ENCODE assay signal across 8 cellular contexts in genomic region chr7:75639071-75639892, GRCh38.
DNase-seq lines count a peak whose midpoint lies in the region; ATAC-seq and TF ChIP-seq lines count a peak whose summit lies in the region.

No MANE protein-coding gene starts in this region.

- intact Hi-C loops in Panc1 (cut with micrococcal nuclease; ENCODE audit: unreplicated experiment): no loop called here
- intact Hi-C loops in left ventricle myocardium inferior (cut with micrococcal nuclease): no loop called here

- H3K9me3 ChIP-seq in Panc1 (ENCODE audit: control insufficient read depth, insufficient read depth, low read depth, low read length): no peaks in the 10 kb centered on the region
- peaks cover 7% of the 10 kb centered on the region for H3K9me3 ChIP-seq in left ventricle myocardium inferior (replicated peaks)
- no peaks in the 10 kb centered on the region for H3K9me3 ChIP-seq in parathyroid adenoma (ENCODE audit: control insufficient read depth, low read length)

- peak overlapping the region; percentile 68 for H3K27ac Mint-ChIP-seq in activated naive CD8-positive, alpha-beta T cell treated with anti-CD3 and anti-CD28 coated beads, Interleukin-2, amount 50 U/mL, for 24 hours

- TF ChIP-seq CTCF in GM13977 (IDR thresholded peaks at IDR 0.05; ENCODE audit: extremely low read depth, insufficient read depth, missing control alignments) (no peak), Panc1 (IDR thresholded peaks at IDR 0.05) (no peak), left ventricle myocardium inferior (IDR thresholded peaks at IDR 0.05; ENCODE audit: borderline replicate concordance) (no peak), parathyroid adenoma (IDR thresholded peaks at IDR 0.05) (no peak)

- peak overlapping the region; percentile 86 for H3K4me2 ChIP-seq in parathyroid adenoma (ENCODE audit: low read length)

- peak overlapping the region; percentile 76 for H3K4me3 Mint-ChIP-seq in activated naive CD8-positive, alpha-beta T cell treated with anti-CD3 and anti-CD28 coated beads, Interleukin-2, amount 50 U/mL, for 24 hours

- peak overlapping the region; percentile 88 for H3K4me3 ChIP-seq in ACC112 (ENCODE audit: low read depth, low read length)
- peak overlapping the region; percentile 59 to 67 for H3K4me3 ChIP-seq in Panc1 (ENCODE audit: low read depth in 2 of 2, low read length in 2 of 2)
- peak overlapping the region; percentile 83 for H3K4me3 ChIP-seq in left ventricle myocardium inferior
- H3K4me3 ChIP-seq in parathyroid adenoma (ENCODE audit: low read depth, low read length): peak overlapping the region; percentile 51

- ATAC-seq in Panc1: peak; percentile 60
- ATAC-seq in activated naive CD8-positive, alpha-beta T cell treated with anti-CD3 and anti-CD28 coated beads, Interleukin-2, amount 50 U/mL, for 24 hours: no peak

- peak overlapping the region; percentile 40 for H2AFZ ChIP-seq in ACC112 (ENCODE audit: low read length, unreplicated experiment)
- H2AFZ ChIP-seq in parathyroid adenoma: peak overlapping the region; percentile 85

- no peaks in the 10 kb centered on the region for H3K36me3 Mint-ChIP-seq in activated naive CD8-positive, alpha-beta T cell treated with anti-CD3 and anti-CD28 coated beads, Interleukin-2, amount 50 U/mL, for 24 hours (ENCODE audit: low read depth)

- CTCF ChIA-PET in Panc1 (lab: Charles Lee): no interaction called here

- H3K4me1 ChIP-seq in ACC112 (ENCODE audit: control insufficient read depth, insufficient read depth, low read length, unreplicated experiment): no peaks in the 10 kb centered on the region
- H3K4me1 ChIP-seq in Panc1 (ENCODE audit: control insufficient read depth, insufficient read depth, low read length): peaks cover 11% of the 10 kb centered on the region
- H3K4me1 ChIP-seq in left ventricle myocardium inferior: peaks cover 29% of the 10 kb centered on the region
- H3K4me1 ChIP-seq in parathyroid adenoma: peaks cover 3% of the 10 kb centered on the region

- H3K79me2 ChIP-seq in ACC112 (ENCODE audit: control insufficient read depth, insufficient read depth, low read length, unreplicated experiment) (no peaks in the 10 kb centered on the region), parathyroid adenoma (peaks cover 6% of the 10 kb centered on the region)

- H3K27me3 ChIP-seq in ACC112 (ENCODE audit: insufficient read depth, low read length): no peaks in the 10 kb centered on the region
- no peaks in the 10 kb centered on the region for H3K27me3 ChIP-seq in Panc1 (ENCODE audit: control insufficient read depth, insufficient read depth, low read length)
- H3K27me3 ChIP-seq in left ventricle myocardium inferior (ENCODE audit: low read depth): no peaks in the 10 kb centered on the region
- H3K27me3 ChIP-seq in parathyroid adenoma (ENCODE audit: control insufficient read depth, insufficient read depth, low read length): no peaks in the 10 kb centered on the region

- H3K36me3 ChIP-seq in ACC112 (ENCODE audit: insufficient read depth, low read length) (no peaks in the 10 kb centered on the region), Panc1 (ENCODE audit: control insufficient read depth, insufficient read depth, low read length) (no peaks in the 10 kb centered on the region), left ventricle myocardium inferior (no peaks in the 10 kb centered on the region), parathyroid adenoma (ENCODE audit: control insufficient read depth, insufficient read depth, low read length) (no peaks in the 10 kb centered on the region)

- DNase-seq in GM13977 (ENCODE audit: low spot score) (peak; percentile 80), Panc1 (ENCODE audit: low read depth, low spot score) (no peak), left ventricle myocardium inferior (peak; percentile 53), DMS114 treated with DMSO at 0.1 percent for 48 hours (lab: John Stamatoyannopoulos, UW; ENCODE audit: unreplicated experiment) (no peak), SKM-1 (lab: John Stamatoyannopoulos, UW; ENCODE audit: unreplicated experiment) (no peak)
- DNase-seq in activated naive CD8-positive, alpha-beta T cell treated with anti-CD3 and anti-CD28 coated beads, Interleukin-2, amount 50 U/mL, for 24 hours: peak; percentile 46

- in situ Hi-C loops in GM13977 (cut with MboI; ENCODE audit: low pct_unique_long_range_greater_than_20kb, low sequenced_read_pairs, unreplicated experiment) (no loop called here), Panc1 (cut with HindIII; ENCODE audit: low pct_unique_long_range_greater_than_20kb, low sequenced_read_pairs) (no loop called here)

- H3K9ac ChIP-seq in parathyroid adenoma: no peak overlapping the region

- POLR2A ChIA-PET in Panc1 (lab: Charles Lee): no interaction called here

- peaks cover 7% of the 10 kb centered on the region for H3K4me1 Mint-ChIP-seq in activated naive CD8-positive, alpha-beta T cell treated with anti-CD3 and anti-CD28 coated beads, Interleukin-2, amount 50 U/mL, for 24 hours

- peaks cover 3% of the 10 kb centered on the region for H3K27me3 Mint-ChIP-seq in activated naive CD8-positive, alpha-beta T cell treated with anti-CD3 and anti-CD28 coated beads, Interleukin-2, amount 50 U/mL, for 24 hours

- H3K27ac ChIP-seq in ACC112 (ENCODE audit: low read depth, low read length) (no peak overlapping the region), Panc1 (ENCODE audit: low read length) (peak overlapping the region; percentile 75), left ventricle myocardium inferior (replicated peaks) (peak overlapping the region; percentile 88), parathyroid adenoma (peak overlapping the region; percentile 24)

- no peaks in the 10 kb centered on the region for H3K9me3 Mint-ChIP-seq in activated naive CD8-positive, alpha-beta T cell treated with anti-CD3 and anti-CD28 coated beads, Interleukin-2, amount 50 U/mL, for 24 hours

- BruUV-seq in Panc1 (replicated peaks; lab: Mats Ljungman, UMichigan): no TSS peak

Comparison
In these comparisons a context has a peak if more than half of its experiments do, and no peak if none do; other contexts are left out.
1. DNase-seq: peak in GM13977 (single experiment), activated naive CD8-positive, alpha-beta T cell treated with anti-CD3 and anti-CD28 coated beads, Interleukin-2, amount 50 U/mL, for 24 hours (single experiment) and left ventricle myocardium inferior (single experiment); none in Panc1 (single experiment), DMS114 treated with DMSO at 0.1 percent for 48 hours (single experiment) and SKM-1 (single experiment).
2. Peak in every context shown above with its lines, with median percentiles within 50 percentile points of each other: H3K4me3 ChIP-seq.